Comparison of ENCODE assay signal across 1 cellular context in the genomic region with DNA sequence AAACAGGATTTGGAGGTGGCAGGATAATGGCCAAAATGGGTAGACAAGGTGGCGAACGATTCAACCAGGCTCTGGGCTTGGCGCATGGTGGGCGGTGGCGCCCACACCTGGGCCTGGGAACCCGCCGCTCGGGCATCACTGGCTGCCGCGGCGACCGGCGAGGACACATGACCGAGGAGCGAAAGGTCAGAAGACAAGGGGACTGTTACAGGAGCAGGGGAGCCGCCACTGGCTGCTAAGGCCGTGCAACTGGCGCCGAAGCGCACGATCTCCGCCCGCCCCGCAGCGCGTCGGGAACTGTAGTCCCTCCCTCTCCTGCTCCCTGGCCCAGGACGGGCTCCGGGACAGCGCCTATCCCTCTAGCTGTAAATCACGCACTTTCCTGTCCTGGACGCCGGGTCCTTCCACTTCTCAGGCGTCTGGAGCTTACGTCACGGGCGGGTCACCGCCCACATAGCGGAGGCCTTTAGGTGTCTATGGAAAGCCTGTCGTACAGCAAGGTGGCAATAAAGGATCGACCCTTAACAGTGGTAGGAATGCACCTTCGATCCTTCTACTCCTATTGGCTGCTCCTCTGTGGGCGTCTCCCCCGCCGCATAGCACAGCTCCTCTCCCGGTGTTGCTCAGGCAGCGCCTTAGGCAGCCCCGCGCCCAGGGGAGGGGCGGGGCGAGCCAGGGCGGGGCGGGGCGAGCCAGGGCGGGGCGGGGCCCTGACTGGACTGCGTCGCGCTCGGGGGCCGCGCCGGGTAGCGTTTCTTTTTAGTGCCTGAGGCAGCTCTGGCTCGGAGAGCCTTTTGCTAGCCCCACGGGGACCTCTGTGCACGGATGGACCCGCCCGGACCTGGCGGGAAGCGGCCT.
TF ChIP-seq lines count a peak whose summit lies in the region.

A gene with protein sequence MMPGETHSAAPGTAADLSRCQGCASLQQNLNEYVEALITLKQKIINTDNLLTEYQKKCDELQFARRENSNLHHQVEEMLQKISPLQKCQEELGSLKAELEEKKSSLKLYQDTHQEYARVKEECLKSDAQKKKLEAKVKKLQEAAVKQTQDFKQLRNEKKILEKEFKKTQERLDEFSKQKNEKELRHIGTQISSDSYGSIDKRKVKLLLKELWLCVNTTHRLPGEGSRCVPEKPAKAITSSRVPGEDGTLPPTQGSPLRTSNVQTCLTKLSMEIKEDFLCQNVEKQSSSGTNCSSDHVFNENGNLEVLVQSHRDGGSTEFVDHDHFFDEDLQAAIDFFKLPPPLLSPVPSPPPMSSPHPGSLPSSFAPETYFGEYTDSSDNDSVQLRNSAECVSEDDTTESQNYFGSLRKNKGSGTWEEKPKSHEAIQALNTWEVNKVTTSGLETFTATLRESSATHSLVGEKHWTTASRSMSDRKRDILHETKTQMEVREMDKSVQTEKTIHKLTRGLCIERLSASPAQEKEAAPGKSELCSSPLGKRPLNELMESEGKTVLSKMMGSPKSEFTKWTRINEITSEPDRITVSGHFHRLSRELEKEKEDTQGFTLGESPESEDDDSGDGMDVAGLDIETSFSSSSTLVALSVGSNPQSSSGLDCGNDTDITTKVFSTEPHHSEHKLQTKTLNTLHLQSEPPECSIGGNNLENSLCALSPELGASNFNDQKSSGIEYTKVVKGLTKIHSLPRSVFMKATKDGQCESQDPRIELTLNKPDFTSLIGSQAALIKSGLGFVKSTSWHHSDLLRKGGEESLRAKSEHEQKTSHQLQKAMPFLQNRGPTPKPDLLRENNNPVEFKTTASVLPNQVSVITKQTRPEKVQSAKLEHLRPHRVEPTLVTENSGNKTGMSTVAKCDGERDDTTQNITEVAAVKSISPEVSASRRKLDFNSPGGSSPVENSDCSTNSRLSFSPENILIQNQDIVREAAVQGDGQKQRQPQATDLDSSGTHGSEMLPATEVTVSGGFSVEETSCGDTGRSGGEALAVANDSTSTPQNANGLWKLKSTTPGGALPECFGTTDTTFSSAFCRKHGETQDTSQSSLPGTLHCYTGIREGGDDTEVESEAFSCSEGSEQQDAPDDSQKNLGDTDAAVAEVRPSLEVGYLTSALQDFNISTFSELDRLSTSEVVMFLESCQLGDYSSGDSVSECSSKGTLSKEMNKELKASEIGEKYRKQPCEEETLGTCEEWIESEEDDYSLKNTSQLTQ (N-terminal part only) (plus strand): TSS at position 717 of the 858 bp plus-strand sequence. CDS start 239 bp downstream, outside the sequence.

TF ChIP-seq in HepG2, 621 proteins besides CTCF, POLR2A, EP300 and RAD21 (continued from another document and continues in another):
- no peak for TF ChIP-seq ZNF589 (CRISPR knock-in tag; conservative IDR thresholded peaks at IDR 0.05)
- peak; percentile 52; the same call in 1 of the 2 replicates for TF ChIP-seq ZNF350 (CRISPR knock-in tag; IDR thresholded peaks at IDR 0.05; ENCODE audit: borderline replicate concordance, low read depth)
- TF ChIP-seq ZNF674 (CRISPR knock-in tag; IDR thresholded peaks at IDR 0.05; ENCODE audit: low read depth) = no peak
- peak; percentile 66; the same call in 1 of the 2 replicates for TF ChIP-seq POGZ (CRISPR knock-in tag; IDR thresholded peaks at IDR 0.05)
- 0 out of 2 replicates have a peak, but pooled peaks have one; percentile 49 for TF ChIP-seq ZNF274 (CRISPR knock-in tag; IDR thresholded peaks at IDR 0.05)
- TF ChIP-seq, protein P1, sequence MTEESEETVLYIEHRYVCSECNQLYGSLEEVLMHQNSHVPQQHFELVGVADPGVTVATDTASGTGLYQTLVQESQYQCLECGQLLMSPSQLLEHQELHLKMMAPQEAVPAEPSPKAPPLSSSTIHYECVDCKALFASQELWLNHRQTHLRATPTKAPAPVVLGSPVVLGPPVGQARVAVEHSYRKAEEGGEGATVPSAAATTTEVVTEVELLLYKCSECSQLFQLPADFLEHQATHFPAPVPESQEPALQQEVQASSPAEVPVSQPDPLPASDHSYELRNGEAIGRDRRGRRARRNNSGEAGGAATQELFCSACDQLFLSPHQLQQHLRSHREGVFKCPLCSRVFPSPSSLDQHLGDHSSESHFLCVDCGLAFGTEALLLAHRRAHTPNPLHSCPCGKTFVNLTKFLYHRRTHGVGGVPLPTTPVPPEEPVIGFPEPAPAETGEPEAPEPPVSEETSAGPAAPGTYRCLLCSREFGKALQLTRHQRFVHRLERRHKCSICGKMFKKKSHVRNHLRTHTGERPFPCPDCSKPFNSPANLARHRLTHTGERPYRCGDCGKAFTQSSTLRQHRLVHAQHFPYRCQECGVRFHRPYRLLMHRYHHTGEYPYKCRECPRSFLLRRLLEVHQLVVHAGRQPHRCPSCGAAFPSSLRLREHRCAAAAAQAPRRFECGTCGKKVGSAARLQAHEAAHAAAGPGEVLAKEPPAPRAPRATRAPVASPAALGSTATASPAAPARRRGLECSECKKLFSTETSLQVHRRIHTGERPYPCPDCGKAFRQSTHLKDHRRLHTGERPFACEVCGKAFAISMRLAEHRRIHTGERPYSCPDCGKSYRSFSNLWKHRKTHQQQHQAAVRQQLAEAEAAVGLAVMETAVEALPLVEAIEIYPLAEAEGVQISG (CRISPR knock-in tag; IDR thresholded peaks at IDR 0.05) = peak; percentile 71
- TF ChIP-seq, protein P2, sequence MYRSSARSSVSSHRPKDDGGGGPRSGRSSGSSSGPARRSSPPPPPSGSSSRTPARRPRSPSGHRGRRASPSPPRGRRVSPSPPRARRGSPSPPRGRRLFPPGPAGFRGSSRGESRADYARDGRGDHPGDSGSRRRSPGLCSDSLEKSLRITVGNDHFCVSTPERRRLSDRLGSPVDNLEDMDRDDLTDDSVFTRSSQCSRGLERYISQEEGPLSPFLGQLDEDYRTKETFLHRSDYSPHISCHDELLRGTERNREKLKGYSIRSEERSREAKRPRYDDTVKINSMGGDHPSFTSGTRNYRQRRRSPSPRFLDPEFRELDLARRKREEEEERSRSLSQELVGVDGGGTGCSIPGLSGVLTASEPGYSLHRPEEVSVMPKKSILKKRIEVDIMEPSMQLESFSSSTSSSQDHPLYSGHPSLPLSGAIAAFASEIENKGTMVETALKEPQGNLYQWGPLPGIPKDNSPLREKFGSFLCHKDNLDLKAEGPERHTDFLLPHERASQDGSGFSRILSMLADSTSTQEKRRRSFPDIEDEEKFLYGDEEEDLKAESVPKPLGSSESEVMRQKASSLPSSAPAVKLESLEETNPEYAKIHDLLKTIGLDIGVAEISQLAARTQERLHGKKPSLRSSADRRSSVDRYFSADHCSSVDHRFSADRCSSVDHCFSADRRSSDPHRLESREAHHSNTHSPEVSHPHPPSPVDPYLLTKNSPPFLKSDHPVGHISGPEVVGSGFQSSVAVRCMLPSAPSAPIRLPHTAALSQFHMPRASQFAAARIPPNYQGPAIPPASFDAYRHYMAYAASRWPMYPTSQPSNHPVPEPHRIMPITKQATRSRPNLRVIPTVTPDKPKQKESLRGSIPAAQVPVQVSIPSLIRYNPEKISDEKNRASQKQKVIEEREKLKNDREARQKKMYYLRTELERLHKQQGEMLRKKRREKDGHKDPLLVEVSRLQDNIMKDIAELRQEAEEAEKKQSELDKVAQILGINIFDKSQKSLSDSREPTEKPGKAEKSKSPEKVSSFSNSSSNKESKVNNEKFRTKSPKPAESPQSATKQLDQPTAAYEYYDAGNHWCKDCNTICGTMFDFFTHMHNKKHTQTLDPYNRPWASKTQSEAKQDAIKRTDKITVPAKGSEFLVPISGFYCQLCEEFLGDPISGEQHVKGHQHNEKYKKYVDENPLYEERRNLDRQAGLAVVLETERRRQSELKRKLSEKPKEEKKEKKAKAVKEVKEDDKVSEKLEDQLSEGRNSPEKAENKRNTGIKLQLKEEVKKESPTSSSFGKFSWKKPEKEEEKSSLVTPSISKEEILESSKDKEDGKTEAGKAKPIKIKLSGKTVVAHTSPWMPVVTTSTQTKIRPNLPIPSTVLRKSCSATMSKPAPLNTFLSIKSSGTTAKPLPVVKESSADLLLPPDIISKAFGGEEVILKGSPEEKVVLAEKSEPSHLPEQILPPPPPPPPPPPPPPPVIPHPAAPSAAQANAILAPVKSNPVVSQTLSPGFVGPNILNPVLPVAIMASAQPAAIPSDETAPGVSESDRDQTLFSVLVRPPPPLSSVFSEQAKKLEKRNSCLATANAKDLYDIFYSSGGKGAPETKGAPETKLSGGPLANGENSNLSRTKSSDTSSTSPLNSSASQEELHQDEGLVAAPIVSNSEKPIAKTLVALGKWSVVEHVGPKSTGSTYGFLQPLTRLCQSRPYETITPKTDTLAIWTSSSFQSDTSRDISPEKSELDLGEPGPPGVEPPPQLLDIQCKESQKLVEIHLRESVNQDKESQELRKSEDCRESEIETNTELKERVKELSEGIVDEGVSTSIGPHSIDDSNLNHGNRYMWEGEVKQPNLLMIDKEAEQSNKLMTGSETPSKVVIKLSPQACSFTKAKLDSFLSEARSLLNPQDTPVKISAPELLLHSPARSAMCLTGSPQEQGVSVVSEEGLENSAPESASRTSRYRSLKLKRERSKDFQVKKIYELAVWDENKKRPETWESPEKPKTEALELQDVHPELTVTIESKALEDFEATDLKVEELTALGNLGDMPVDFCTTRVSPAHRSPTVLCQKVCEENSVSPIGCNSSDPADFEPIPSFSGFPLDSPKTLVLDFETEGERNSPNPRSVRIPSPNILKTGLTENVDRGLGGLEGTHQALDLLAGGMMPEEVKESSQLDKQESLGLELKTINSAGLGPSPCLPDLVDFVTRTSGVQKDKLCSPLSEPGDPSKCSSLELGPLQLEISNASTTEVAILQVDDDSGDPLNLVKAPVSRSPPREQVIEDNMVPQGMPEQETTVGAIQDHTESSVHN (CRISPR knock-in tag; IDR thresholded peaks at IDR 0.05) = no peak
- no peak for TF ChIP-seq JUN (CRISPR knock-in tag; IDR thresholded peaks at IDR 0.05)
- no peak for TF ChIP-seq ZNF766 (CRISPR knock-in tag; IDR thresholded peaks at IDR 0.05; ENCODE audit: borderline replicate concordance)
- TF ChIP-seq, protein P3, sequence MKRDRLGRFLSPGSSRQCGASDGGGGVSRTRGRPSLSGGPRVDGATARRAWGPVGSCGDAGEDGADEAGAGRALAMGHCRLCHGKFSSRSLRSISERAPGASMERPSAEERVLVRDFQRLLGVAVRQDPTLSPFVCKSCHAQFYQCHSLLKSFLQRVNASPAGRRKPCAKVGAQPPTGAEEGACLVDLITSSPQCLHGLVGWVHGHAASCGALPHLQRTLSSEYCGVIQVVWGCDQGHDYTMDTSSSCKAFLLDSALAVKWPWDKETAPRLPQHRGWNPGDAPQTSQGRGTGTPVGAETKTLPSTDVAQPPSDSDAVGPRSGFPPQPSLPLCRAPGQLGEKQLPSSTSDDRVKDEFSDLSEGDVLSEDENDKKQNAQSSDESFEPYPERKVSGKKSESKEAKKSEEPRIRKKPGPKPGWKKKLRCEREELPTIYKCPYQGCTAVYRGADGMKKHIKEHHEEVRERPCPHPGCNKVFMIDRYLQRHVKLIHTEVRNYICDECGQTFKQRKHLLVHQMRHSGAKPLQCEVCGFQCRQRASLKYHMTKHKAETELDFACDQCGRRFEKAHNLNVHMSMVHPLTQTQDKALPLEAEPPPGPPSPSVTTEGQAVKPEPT (CRISPR knock-in tag; IDR thresholded peaks at IDR 0.05; ENCODE audit: low read depth) = no peak
- TF ChIP-seq, protein P4, sequence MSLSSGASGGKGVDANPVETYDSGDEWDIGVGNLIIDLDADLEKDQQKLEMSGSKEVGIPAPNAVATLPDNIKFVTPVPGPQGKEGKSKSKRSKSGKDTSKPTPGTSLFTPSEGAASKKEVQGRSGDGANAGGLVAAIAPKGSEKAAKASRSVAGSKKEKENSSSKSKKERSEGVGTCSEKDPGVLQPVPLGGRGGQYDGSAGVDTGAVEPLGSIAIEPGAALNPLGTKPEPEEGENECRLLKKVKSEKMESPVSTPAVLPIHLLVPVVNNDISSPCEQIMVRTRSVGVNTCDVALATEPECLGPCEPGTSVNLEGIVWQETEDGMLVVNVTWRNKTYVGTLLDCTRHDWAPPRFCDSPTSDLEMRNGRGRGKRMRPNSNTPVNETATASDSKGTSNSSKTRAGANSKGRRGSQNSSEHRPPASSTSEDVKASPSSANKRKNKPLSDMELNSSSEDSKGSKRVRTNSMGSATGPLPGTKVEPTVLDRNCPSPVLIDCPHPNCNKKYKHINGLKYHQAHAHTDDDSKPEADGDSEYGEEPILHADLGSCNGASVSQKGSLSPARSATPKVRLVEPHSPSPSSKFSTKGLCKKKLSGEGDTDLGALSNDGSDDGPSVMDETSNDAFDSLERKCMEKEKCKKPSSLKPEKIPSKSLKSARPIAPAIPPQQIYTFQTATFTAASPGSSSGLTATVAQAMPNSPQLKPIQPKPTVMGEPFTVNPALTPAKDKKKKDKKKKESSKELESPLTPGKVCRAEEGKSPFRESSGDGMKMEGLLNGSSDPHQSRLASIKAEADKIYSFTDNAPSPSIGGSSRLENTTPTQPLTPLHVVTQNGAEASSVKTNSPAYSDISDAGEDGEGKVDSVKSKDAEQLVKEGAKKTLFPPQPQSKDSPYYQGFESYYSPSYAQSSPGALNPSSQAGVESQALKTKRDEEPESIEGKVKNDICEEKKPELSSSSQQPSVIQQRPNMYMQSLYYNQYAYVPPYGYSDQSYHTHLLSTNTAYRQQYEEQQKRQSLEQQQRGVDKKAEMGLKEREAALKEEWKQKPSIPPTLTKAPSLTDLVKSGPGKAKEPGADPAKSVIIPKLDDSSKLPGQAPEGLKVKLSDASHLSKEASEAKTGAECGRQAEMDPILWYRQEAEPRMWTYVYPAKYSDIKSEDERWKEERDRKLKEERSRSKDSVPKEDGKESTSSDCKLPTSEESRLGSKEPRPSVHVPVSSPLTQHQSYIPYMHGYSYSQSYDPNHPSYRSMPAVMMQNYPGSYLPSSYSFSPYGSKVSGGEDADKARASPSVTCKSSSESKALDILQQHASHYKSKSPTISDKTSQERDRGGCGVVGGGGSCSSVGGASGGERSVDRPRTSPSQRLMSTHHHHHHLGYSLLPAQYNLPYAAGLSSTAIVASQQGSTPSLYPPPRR (CRISPR knock-in tag; IDR thresholded peaks at IDR 0.05; ENCODE audit: borderline replicate concordance) = peak; percentile 20; the same call in 1 of the 2 replicates
- TF ChIP-seq TCF7L2 (IDR thresholded peaks at IDR 0.05; ENCODE audit: low read depth, low read length) = no peak
- TF ChIP-seq RARG (CRISPR knock-in tag; IDR thresholded peaks at IDR 0.05; ENCODE audit: low read depth) = no peak
- TF ChIP-seq DMTF1 (CRISPR knock-in tag; IDR thresholded peaks at IDR 0.05) = no peak
- TF ChIP-seq ZNF138 (CRISPR knock-in tag; IDR thresholded peaks at IDR 0.05; ENCODE audit: low read depth) = 0 out of 2 replicates have a peak, but pooled peaks have one; percentile 17
- TF ChIP-seq ARNT (IDR thresholded peaks at IDR 0.05) = no peak
- TF ChIP-seq, protein P5, sequence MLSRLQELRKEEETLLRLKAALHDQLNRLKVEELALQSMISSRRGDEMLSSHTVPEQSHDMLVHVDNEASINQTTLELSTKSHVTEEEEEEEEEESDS (CRISPR knock-in tag; IDR thresholded peaks at IDR 0.05; ENCODE audit: borderline replicate concordance) = 0 out of 2 replicates have a peak, but pooled peaks have one; percentile 45
- TF ChIP-seq, protein P6, sequence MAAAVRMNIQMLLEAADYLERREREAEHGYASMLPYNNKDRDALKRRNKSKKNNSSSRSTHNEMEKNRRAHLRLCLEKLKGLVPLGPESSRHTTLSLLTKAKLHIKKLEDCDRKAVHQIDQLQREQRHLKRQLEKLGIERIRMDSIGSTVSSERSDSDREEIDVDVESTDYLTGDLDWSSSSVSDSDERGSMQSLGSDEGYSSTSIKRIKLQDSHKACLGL (CRISPR knock-in tag; IDR thresholded peaks at IDR 0.05) = no peak
